Comparison of ENCODE assay signal across 1 cellular context in genomic region chr1:167658574-167659328, GRCh38.
TF ChIP-seq lines count a peak whose summit lies in the region.

No MANE protein-coding gene starts in this region.

TF ChIP-seq in GM23338, 12 proteins besides CTCF, POLR2A, EP300 and RAD21 (continued from another document):
- TF ChIP-seq ZNF462 (CRISPR knock-in tag; IDR thresholded peaks at IDR 0.05), result no peak
- TF ChIP-seq CREB1 (CRISPR knock-in tag; IDR thresholded peaks at IDR 0.05; ENCODE audit: low read depth), result no peak
- no peak for TF ChIP-seq ZNF114 (CRISPR knock-in tag; IDR thresholded peaks at IDR 0.05)
